Comparison of ENCODE assay signal across 21 cellular contexts in genomic region chr2:40302751-40303150, GRCh38.
"Had no signal": no experiment of that assay in that cellular context is flagged by ENCODE, and none has a peak within 500 bp of the region (broad histone marks: within the 10 kb centered on the region; RNA-seq: fewer than 3 reads in every experiment).

No MANE protein-coding gene starts in this region.

- H3K27me3 Mint-ChIP-seq: natural killer cell treated with Interleukin-12 subunit alpha and Interleukin-12 subunit beta and Interleukin-15 and Interleukin-18, amount 100 ng/mL, for 72 hours had no signal

- H3K9me3 ChIP-seq: colonic mucosa, left ventricle myocardium inferior, lower lobe of right lung, ovary, right atrium auricular region, sigmoid colon had no signal

- H3K4me3 Mint-ChIP-seq: endodermal cell; memory B cell; mesothelial cell of epicardium; natural killer cell treated with Interleukin-12 subunit alpha and Interleukin-12 subunit beta and Interleukin-15 and Interleukin-18, amount 100 ng/mL, for 72 hours; neural progenitor cell had no signal

- H3K4me1 Mint-ChIP-seq: memory B cell, neural progenitor cell had no signal

- H3K4me2 ChIP-seq: hepatocyte, neural progenitor cell had no signal

- H3K4me3 ChIP-seq: colonic mucosa, hepatocyte, left ventricle myocardium inferior, lower lobe of right lung, neural progenitor cell, ovary, right atrium auricular region, sigmoid colon had no signal

- DNase-seq: colonic mucosa; dermis blood vessel endothelial cell; endodermal cell; foreskin keratinocyte; kidney; left cardiac atrium; left ventricle myocardium inferior; lower lobe of right lung; nucleus accumbens; ovary; sigmoid colon; small intestine; stimulated activated CD4-positive, alpha-beta T cell treated with anti-CD3 and anti-CD28 coated beads, Interleukin-2, amount 100 ng/mL, for 48 hours; stimulated activated naive CD4-positive, alpha-beta T cell treated with Interleukin-2 at 50 U/mL for 16 hours; trophoblast cell had no signal

- H3K4me1 ChIP-seq: colonic mucosa, foreskin keratinocyte, lower lobe of right lung, neural progenitor cell had no signal

- H3K79me2 ChIP-seq: hepatocyte had no signal

- H3K36me3 ChIP-seq: colonic mucosa, left ventricle myocardium inferior, lower lobe of right lung, neural progenitor cell, ovary, right atrium auricular region, sigmoid colon had no signal

- H3K27ac Mint-ChIP-seq: endodermal cell; memory B cell; mesothelial cell of epicardium; natural killer cell treated with Interleukin-12 subunit alpha and Interleukin-12 subunit beta and Interleukin-15 and Interleukin-18, amount 100 ng/mL, for 72 hours; neural progenitor cell had no signal

- H3K9ac ChIP-seq: neural progenitor cell had no signal

- H3K27me3 ChIP-seq: colonic mucosa, foreskin keratinocyte, hepatocyte, neural progenitor cell, ovary, right atrium auricular region, sigmoid colon had no signal

- H3K27ac ChIP-seq: colonic mucosa, foreskin keratinocyte, hepatocyte, lower lobe of right lung, neural progenitor cell, ovary, right atrium auricular region, sigmoid colon had no signal

- H2AFZ ChIP-seq: hepatocyte, neural progenitor cell had no signal

- H3K36me3 Mint-ChIP-seq: memory B cell; mesothelial cell of epicardium; natural killer cell treated with Interleukin-12 subunit alpha and Interleukin-12 subunit beta and Interleukin-15 and Interleukin-18, amount 100 ng/mL, for 72 hours; neural progenitor cell had no signal

- H3K9me3 Mint-ChIP-seq: endodermal cell, mesothelial cell of epicardium, neural progenitor cell had no signal
